Comparison of ENCODE assay signal across 27 cellular contexts in the genomic region with DNA sequence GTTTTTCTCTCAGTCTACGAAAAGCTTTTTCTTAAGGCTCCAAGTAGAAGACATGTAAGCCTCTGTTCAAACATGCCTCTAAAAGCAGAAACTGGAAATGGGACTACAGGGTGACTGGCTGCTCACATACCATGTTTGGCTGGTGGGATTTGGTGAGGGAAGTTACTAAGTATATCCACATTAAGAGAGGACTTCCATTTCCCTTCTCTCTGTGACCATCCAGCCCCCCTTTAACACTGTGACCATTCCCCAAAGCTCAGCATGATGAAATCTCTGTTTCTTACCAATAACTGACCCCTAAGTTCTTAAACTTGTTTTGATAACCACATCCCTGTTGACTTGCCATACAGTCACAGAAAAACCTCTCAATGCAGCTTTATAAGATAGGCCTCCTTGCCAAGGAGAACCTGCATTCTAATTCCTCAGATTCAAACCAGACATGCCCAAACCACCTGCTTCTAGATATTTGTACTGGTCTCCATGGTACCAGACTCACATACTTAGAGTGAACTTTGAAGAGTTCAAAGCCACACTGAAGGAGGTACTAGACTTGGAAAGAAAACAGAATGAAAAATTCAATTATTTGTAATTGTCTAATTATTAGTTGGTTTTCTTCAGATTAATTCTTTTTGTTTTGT.
A peak's percentile ranks its signal among the peaks of the same experiment; 100 is the strongest.
DNase-seq lines count a peak whose midpoint lies in the region; ATAC-seq, FAIRE-seq and TF ChIP-seq lines count a peak whose summit lies in the region.
"Had no signal": no experiment of that assay in that cellular context is flagged by ENCODE, and none has a peak within 500 bp of the region (broad histone marks: within the 10 kb centered on the region; RNA-seq: fewer than 3 reads in every experiment).

No MANE protein-coding gene starts in this region.

- no peak overlapping the region for H2AFZ ChIP-seq in SK-N-SH (ENCODE audit: low read depth)

- no peaks in the 10 kb centered on the region for H3K79me2 ChIP-seq in SK-N-SH (ENCODE audit: insufficient read depth)

- peak; percentile 67 for ATAC-seq in SK-N-SH treated with all-trans-retinoic acid at 6 μM for 48 hours
- peak; percentile 68 for ATAC-seq in left lung
- peak; percentile 74 for ATAC-seq in upper lobe of right lung
- no peak for ATAC-seq in HG03025 (IDR thresholded peaks at IDR 0.05; ENCODE audit: low FRiP score, unreplicated experiment)
- ATAC-seq in stimulated activated naive CD8-positive, alpha-beta T cell treated with anti-CD3 and anti-CD28 coated beads, Interleukin-15, Interleukin-2, amounts not matched to agents 100 U/mL and 50 U/mL, for 24 hours, result no peak
- ATAC-seq in WTC11, result no peak
- ATAC-seq: activated T-cell treated with anti-CD3 and anti-CD28 coated beads, Interleukin-2, amount 50 U/mL, for 72 hours; body of pancreas; effector memory CD8-positive, alpha-beta T cell; psoas muscle; stimulated activated memory B cell treated with anti-CD40 and anti-IgM and Interleukin-4, amounts not matched to agents 10 μg/mL and 1 μg/mL and 100 μg/mL, for 72 hours had no signal

- no peak for DNase-seq in SK-N-SH
- peak; percentile 70 for DNase-seq in bronchial epithelial cell (ENCODE audit: low read depth)
- DNase-seq in left lung, result no peak
- no peak for DNase-seq in upper lobe of right lung
- DNase-seq in stimulated activated naive CD8-positive, alpha-beta T cell treated with anti-CD3 and anti-CD28 coated beads, Interleukin-15, Interleukin-2, amounts not matched to agents 100 U/mL and 50 U/mL, for 24 hours, result no peak
- DNase-seq in WTC11 (ENCODE audit: low spot score), result no peak
- DNase-seq: 8988T; activated CD4-positive, alpha-beta T cell treated with anti-CD3 and anti-CD28 coated beads for 4 hours; activated T-cell treated with anti-CD3 and anti-CD28 coated beads, Interleukin-2, amount 50 U/mL, for 72 hours; body of pancreas; colonic mucosa; COR-L47; effector memory CD8-positive, alpha-beta T cell; head of caudate nucleus; left ventricle myocardium inferior; NCI-H1092 treated with DMSO at 0.1 percent for 48 hours; NCI-H2081; NCI-H446; psoas muscle had no signal

- H3K4me3 Mint-ChIP-seq in WTC11, result no peak overlapping the region
- H3K4me3 Mint-ChIP-seq: activated naive CD4-positive, alpha-beta T cell treated with anti-CD3 and anti-CD28 coated beads, Interleukin-2, amount 50 U/mL, for 24 hours; activated T-cell treated with anti-CD3 and anti-CD28 coated beads, Interleukin-2, amount 50 U/mL, for 72 hours; effector memory CD8-positive, alpha-beta T cell; stimulated activated memory B cell treated with anti-CD40 and anti-IgM and Interleukin-4, amounts not matched to agents 10 μg/mL and 1 μg/mL and 100 μg/mL, for 72 hours; T-helper 1 cell treated with Interleukin-12 subunit alpha and Interleukin-12 subunit beta and Interleukin-4 antibody, amounts not matched to agents 30 μg/mL and 1 μg/mL, for 36 hours had no signal

- peaks cover 3% of the 10 kb centered on the region for H3F3A ChIP-seq in SK-N-SH (replicated peaks; ENCODE audit: insufficient read depth)

- H3K27me3 ChIP-seq in SK-N-SH (ENCODE audit: insufficient read depth) (no peaks in the 10 kb centered on the region), bronchial epithelial cell (ENCODE audit: control insufficient read depth, insufficient read depth, low read length) (no peaks in the 10 kb centered on the region), left lung (no peaks in the 10 kb centered on the region), upper lobe of right lung (no peaks in the 10 kb centered on the region)
- H3K27me3 ChIP-seq: body of pancreas, colonic mucosa, SJCRH30 had no signal

- TF ChIP-seq CTCF in SK-N-SH (IDR thresholded peaks at IDR 0.05), result no peak
- TF ChIP-seq CTCF in bronchial epithelial cell (IDR thresholded peaks at IDR 0.05; ENCODE audit: insufficient read depth, low read length, severe bottlenecking), result no peak
- no peak for TF ChIP-seq CTCF in left lung (IDR thresholded peaks at IDR 0.05)
- TF ChIP-seq CTCF in upper lobe of right lung (IDR thresholded peaks at IDR 0.05), result no peak
- TF ChIP-seq CTCF in WTC11 (IDR thresholded peaks at IDR 0.05), result no peak

- H3K36me3 Mint-ChIP-seq in WTC11, result no peaks in the 10 kb centered on the region
- H3K36me3 Mint-ChIP-seq: activated naive CD4-positive, alpha-beta T cell treated with anti-CD3 and anti-CD28 coated beads, Interleukin-2, amount 50 U/mL, for 24 hours; stimulated activated memory B cell treated with anti-CD40 and anti-IgM and Interleukin-4, amounts not matched to agents 10 μg/mL and 1 μg/mL and 100 μg/mL, for 72 hours had no signal

- no peak overlapping the region for H3K4me3 ChIP-seq in SK-N-SH (ENCODE audit: low read depth in 2 of 2, low read length in 1 of 2)
- no peak overlapping the region for H3K4me3 ChIP-seq in bronchial epithelial cell (ENCODE audit: low read depth, low read length)
- H3K4me3 ChIP-seq in left lung, result no peak overlapping the region
- H3K4me3 ChIP-seq in upper lobe of right lung, result no peak overlapping the region
- H3K4me3 ChIP-seq: body of pancreas, colonic mucosa, left ventricle myocardium inferior, psoas muscle, SJCRH30, smooth muscle cell had no signal

- 100% methylated on average over 1 of the region's 1 CpG for WGBS in SK-N-SH (ENCODE audit: low lambda C conversion rate)

- no peaks in the 10 kb centered on the region for H3K4me1 Mint-ChIP-seq in WTC11
- H3K4me1 Mint-ChIP-seq: activated naive CD4-positive, alpha-beta T cell treated with anti-CD3 and anti-CD28 coated beads, Interleukin-2, amount 50 U/mL, for 24 hours; stimulated activated memory B cell treated with anti-CD40 and anti-IgM and Interleukin-4, amounts not matched to agents 10 μg/mL and 1 μg/mL and 100 μg/mL, for 72 hours had no signal

- POLR2A ChIA-PET in SK-N-SH (lab: Yijun Ruan, JAX) (no interaction called here), WTC11 (lab: Charles Lee) (no interaction called here)

- CTCF ChIA-PET in SK-N-SH (lab: Yijun Ruan, JAX) (interaction anchor here (0.6 kb wide), 1 partner anchor 17 kb away, joined by 3 read pairs; no protein-coding TSS in a partner anchor), WTC11 (lab: Charles Lee) (interaction anchor here (0.7 kb wide), 1 partner anchor 15 kb away, joined by 3 read pairs; no protein-coding TSS in a partner anchor)

- no peak overlapping the region for H3K4me2 ChIP-seq in SK-N-SH
- H3K4me2 ChIP-seq: KMS-11, smooth muscle cell had no signal

- H3K9me3 ChIP-seq in SK-N-SH (no peaks in the 10 kb centered on the region), left lung (no peaks in the 10 kb centered on the region), upper lobe of right lung (no peaks in the 10 kb centered on the region)
- H3K9me3 ChIP-seq: body of pancreas, colonic mucosa, left ventricle myocardium inferior, psoas muscle, SJCRH30 had no signal

- no peaks in the 10 kb centered on the region for H3K36me3 ChIP-seq in SK-N-SH (replicated peaks in 1 of 2; ENCODE audit: control insufficient read depth in 1 of 2, insufficient read depth in 2 of 2, low read length in 1 of 2)
- no peaks in the 10 kb centered on the region for H3K36me3 ChIP-seq in bronchial epithelial cell (ENCODE audit: control insufficient read depth, insufficient read depth, low read length)
- no peaks in the 10 kb centered on the region for H3K36me3 ChIP-seq in left lung
- no peaks in the 10 kb centered on the region for H3K36me3 ChIP-seq in upper lobe of right lung
- H3K36me3 ChIP-seq: colonic mucosa, left ventricle myocardium inferior, SJCRH30 had no signal

- no peaks in the 10 kb centered on the region for H3K9me2 ChIP-seq in SK-N-SH

- TF ChIP-seq EP300 in SK-N-SH (IDR thresholded peaks at IDR 0.05; ENCODE audit: borderline replicate concordance in 1 of 2, low read depth in 1 of 2, low read length in 1 of 2), result no peak

- H4K20me1 ChIP-seq in SK-N-SH (ENCODE audit: insufficient read depth), result no peaks in the 10 kb centered on the region

- H3K4me1 ChIP-seq in SK-N-SH (ENCODE audit: control insufficient read depth in 1 of 2, insufficient read depth in 2 of 2, low read depth in 1 of 2, low read length in 1 of 2) (no peaks in the 10 kb centered on the region; a peak in 2 of 4 replicates), left lung (peaks cover 0 to 14% of the 10 kb centered on the region in 2 donors), upper lobe of right lung (peaks cover 11% of the 10 kb centered on the region)
- H3K4me1 ChIP-seq: colonic mucosa, psoas muscle had no signal

- no peak overlapping the region for H3K27ac Mint-ChIP-seq in WTC11
- H3K27ac Mint-ChIP-seq: activated naive CD4-positive, alpha-beta T cell treated with anti-CD3 and anti-CD28 coated beads, Interleukin-2, amount 50 U/mL, for 24 hours; activated T-cell treated with anti-CD3 and anti-CD28 coated beads, Interleukin-2, amount 50 U/mL, for 72 hours; effector memory CD8-positive, alpha-beta T cell; stimulated activated memory B cell treated with anti-CD40 and anti-IgM and Interleukin-4, amounts not matched to agents 10 μg/mL and 1 μg/mL and 100 μg/mL, for 72 hours; T-helper 1 cell treated with Interleukin-12 subunit alpha and Interleukin-12 subunit beta and Interleukin-4 antibody, amounts not matched to agents 30 μg/mL and 1 μg/mL, for 36 hours had no signal

- no peak for TF ChIP-seq RAD21 in SK-N-SH (IDR thresholded peaks at IDR 0.05; ENCODE audit: low read length)

- no peaks in the 10 kb centered on the region; the same call in 1 of the 2 replicates for H3K27me3 Mint-ChIP-seq in WTC11 (ENCODE audit: low read depth)
- H3K27me3 Mint-ChIP-seq: activated naive CD4-positive, alpha-beta T cell treated with anti-CD3 and anti-CD28 coated beads, Interleukin-2, amount 50 U/mL, for 24 hours; stimulated activated memory B cell treated with anti-CD40 and anti-IgM and Interleukin-4, amounts not matched to agents 10 μg/mL and 1 μg/mL and 100 μg/mL, for 72 hours had no signal

- no peak overlapping the region for H3K9ac ChIP-seq in SK-N-SH
- H3K9ac ChIP-seq: KMS-11 had no signal

- intact Hi-C loops in left lung (cut with DNase I), result no loop called here
- intact Hi-C loops in upper lobe of right lung (cut with DNase I), result no loop called here

- FAIRE-seq in bronchial epithelial cell (lab: Jason Lieb, UNC), result no peak

- no peaks in the 10 kb centered on the region for H3K9me3 Mint-ChIP-seq in WTC11
- H3K9me3 Mint-ChIP-seq: activated naive CD4-positive, alpha-beta T cell treated with anti-CD3 and anti-CD28 coated beads, Interleukin-2, amount 50 U/mL, for 24 hours; activated T-cell treated with anti-CD3 and anti-CD28 coated beads, Interleukin-2, amount 50 U/mL, for 72 hours; effector memory CD8-positive, alpha-beta T cell; stimulated activated memory B cell treated with anti-CD40 and anti-IgM and Interleukin-4, amounts not matched to agents 10 μg/mL and 1 μg/mL and 100 μg/mL, for 72 hours; T-helper 1 cell treated with Interleukin-12 subunit alpha and Interleukin-12 subunit beta and Interleukin-4 antibody, amounts not matched to agents 30 μg/mL and 1 μg/mL, for 36 hours had no signal

- H3K27ac ChIP-seq in SK-N-SH (ENCODE audit: low read depth in 2 of 2, low read length in 1 of 2) (no peak overlapping the region), left lung (peak overlapping the region; percentile 51 to 79), upper lobe of right lung (peak overlapping the region; percentile 53)
- H3K27ac ChIP-seq: body of pancreas, colonic mucosa, KMS-11, left ventricle myocardium inferior, psoas muscle, SJCRH30 had no signal

TF ChIP-seq in SK-N-SH treated with all-trans-retinoic acid at 6 μM for 48 hours, 23 proteins besides CTCF, POLR2A, EP300 and RAD21 (continues in another document):
- no peak for TF ChIP-seq ZNF70 (CRISPR knock-in tag; IDR thresholded peaks at IDR 0.05)

TF ChIP-seq in WTC11, 78 proteins besides CTCF, POLR2A, EP300 and RAD21 (continues in another document):
- TF ChIP-seq FOXK1 (CRISPR knock-in tag; IDR thresholded peaks at IDR 0.05), result no peak

Comparison
In these comparisons a context has a peak if more than half of its experiments do, and no peak if none do; other contexts are left out.
1. ATAC-seq: peak in SK-N-SH treated with all-trans-retinoic acid at 6 μM for 48 hours (single experiment), left lung (single experiment) and upper lobe of right lung (single experiment); none in HG03025 (single experiment), stimulated activated naive CD8-positive, alpha-beta T cell treated with anti-CD3 and anti-CD28 coated beads, Interleukin-15, Interleukin-2, amounts not matched to agents 100 U/mL and 50 U/mL, for 24 hours (single experiment) and WTC11 (single experiment).
2. H3K27ac ChIP-seq: peak in left lung (2 of 2) and upper lobe of right lung (single experiment); none in SK-N-SH (0 of 2).